ENCODE assay signal across 28 cellular contexts in genomic region chr2:53582556-53582955, GRCh38.
"Had no signal": no experiment of that assay in that cellular context is flagged by ENCODE, and none has a peak within 500 bp of the region (broad histone marks: within the 10 kb centered on the region; RNA-seq: fewer than 3 reads in every experiment).

No MANE protein-coding gene starts in this region.

- H3K79me2 ChIP-seq: parathyroid adenoma had no signal

- H3K27ac ChIP-seq: neural progenitor cell, ovary, parathyroid adenoma, psoas muscle, right lobe of liver, sigmoid colon, stomach, thoracic aorta, thyroid gland, tibial nerve, upper lobe of right lung, uterus had no signal

- DNase-seq: natural killer cell; occipital lobe; ovary; posterior cingulate gyrus; psoas muscle; right cardiac atrium; right lobe of liver; sigmoid colon; small intestine; stimulated activated CD4-positive, alpha-beta T cell treated with anti-CD3 and anti-CD28 coated beads, Interleukin-15, amount 100 ng/mL, for 24 hours; stimulated activated CD4-positive, alpha-beta T cell treated with anti-CD3 and anti-CD28 coated beads, Interleukin-2, amount 100 ng/mL, for 24 hours; stimulated activated CD4-positive, alpha-beta T cell treated with anti-CD3 and anti-CD28 coated beads, Interleukin-2, amount 100 ng/mL, for 48 hours; stimulated activated CD4-positive, alpha-beta T cell treated with anti-CD3 and anti-CD28 coated beads, Interleukin-4, amount 100 ng/mL, for 24 hours; stimulated activated naive B cell treated with anti-CD40 and anti-IgM and Interleukin-4, amounts not matched to agents 10 μg/mL and 1 μg/mL and 100 μg/mL, for 72 hours; stimulated activated naive CD4-positive, alpha-beta T cell treated with Interleukin-2 at 50 U/mL for 16 hours; stomach; thyroid gland; upper lobe of right lung; uterus had no signal

- H3K36me3 ChIP-seq: neural progenitor cell, ovary, right lobe of liver, sigmoid colon, stomach, thoracic aorta, thyroid gland, tibial nerve, upper lobe of right lung, uterus had no signal

- H3K4me3 Mint-ChIP-seq: natural killer cell; nephron; neural progenitor cell; stimulated activated effector memory CD8-positive, alpha-beta T cell treated with anti-CD3 and anti-CD28 coated beads, Interleukin-12 subunit alpha, Interleukin-12 subunit beta, amount 100 ng/mL, for 72 hours; stimulated activated naive B cell treated with anti-CD40 and anti-IgM and Interleukin-4, amounts not matched to agents 10 μg/mL and 1 μg/mL and 100 μg/mL, for 72 hours; stimulated activated naive CD8-positive, alpha-beta T cell treated with anti-CD3 and anti-CD28 coated beads, Interleukin-15, Interleukin-2, amounts not matched to agents 100 ng/mL and 50 ng/mL, for 24 hours; type B pancreatic cell had no signal

- H3K9me3 ChIP-seq: ovary, psoas muscle, right lobe of liver, sigmoid colon, stomach, thoracic aorta, thyroid gland, tibial nerve, upper lobe of right lung, uterus had no signal

- H3K4me1 ChIP-seq: neural progenitor cell, parathyroid adenoma, psoas muscle, right lobe of liver, sigmoid colon, stomach, thyroid gland, tibial nerve, upper lobe of right lung, uterus had no signal

- ATAC-seq: natural killer cell; psoas muscle; right cardiac atrium; right lobe of liver; stimulated activated effector memory CD8-positive, alpha-beta T cell treated with anti-CD3 and anti-CD28 coated beads, Interleukin-12 subunit alpha, Interleukin-12 subunit beta, amount 100 ng/mL, for 72 hours; stimulated activated naive B cell treated with anti-CD40 and anti-IgM and Interleukin-4, amounts not matched to agents 10 μg/mL and 1 μg/mL and 100 μg/mL, for 72 hours; upper lobe of right lung had no signal

- H3K4me2 ChIP-seq: neural progenitor cell had no signal

- H3K9ac ChIP-seq: neural progenitor cell, parathyroid adenoma had no signal

- H3K9me3 Mint-ChIP-seq: natural killer cell; nephron; stimulated activated effector memory CD8-positive, alpha-beta T cell treated with anti-CD3 and anti-CD28 coated beads, Interleukin-12 subunit alpha, Interleukin-12 subunit beta, amount 100 ng/mL, for 72 hours; stimulated activated naive CD8-positive, alpha-beta T cell treated with anti-CD3 and anti-CD28 coated beads, Interleukin-15, Interleukin-2, amounts not matched to agents 100 ng/mL and 50 ng/mL, for 24 hours; type B pancreatic cell had no signal

- H3K4me1 Mint-ChIP-seq: natural killer cell; nephron; stimulated activated effector memory CD8-positive, alpha-beta T cell treated with anti-CD3 and anti-CD28 coated beads, Interleukin-12 subunit alpha, Interleukin-12 subunit beta, amount 100 ng/mL, for 72 hours; stimulated activated naive B cell treated with anti-CD40 and anti-IgM and Interleukin-4, amounts not matched to agents 10 μg/mL and 1 μg/mL and 100 μg/mL, for 72 hours had no signal

- H3K36me3 Mint-ChIP-seq: natural killer cell; neural progenitor cell; stimulated activated effector memory CD8-positive, alpha-beta T cell treated with anti-CD3 and anti-CD28 coated beads, Interleukin-12 subunit alpha, Interleukin-12 subunit beta, amount 100 ng/mL, for 72 hours; stimulated activated naive B cell treated with anti-CD40 and anti-IgM and Interleukin-4, amounts not matched to agents 10 μg/mL and 1 μg/mL and 100 μg/mL, for 72 hours; type B pancreatic cell had no signal

- H3K27me3 Mint-ChIP-seq: progenitor cell of endocrine pancreas had no signal

- H3K27ac Mint-ChIP-seq: natural killer cell; neural progenitor cell; progenitor cell of endocrine pancreas; stimulated activated effector memory CD8-positive, alpha-beta T cell treated with anti-CD3 and anti-CD28 coated beads, Interleukin-12 subunit alpha, Interleukin-12 subunit beta, amount 100 ng/mL, for 72 hours; stimulated activated naive B cell treated with anti-CD40 and anti-IgM and Interleukin-4, amounts not matched to agents 10 μg/mL and 1 μg/mL and 100 μg/mL, for 72 hours; stimulated activated naive CD8-positive, alpha-beta T cell treated with anti-CD3 and anti-CD28 coated beads, Interleukin-15, Interleukin-2, amounts not matched to agents 100 ng/mL and 50 ng/mL, for 24 hours had no signal

- H3K27me3 ChIP-seq: neural progenitor cell, ovary, right lobe of liver, sigmoid colon, stomach, thyroid gland, tibial nerve, upper lobe of right lung, uterus had no signal

- H3K4me3 ChIP-seq: neural progenitor cell, ovary, psoas muscle, right lobe of liver, sigmoid colon, stomach, thoracic aorta, thyroid gland, tibial nerve, upper lobe of right lung, uterus had no signal
